ENCODE assay signal across 1 cellular context in genomic region chr19:31338069-31338767, GRCh38.
TF ChIP-seq lines count a peak whose summit lies in the region.

No MANE protein-coding gene starts in this region.

TF ChIP-seq in GM23338, 12 proteins besides CTCF, POLR2A, EP300 and RAD21 (continued from another document):
- TF ChIP-seq ZNF331 (CRISPR knock-in tag; IDR thresholded peaks at IDR 0.05; ENCODE audit: low read depth): no peak
TF ChIP-seq in GM23338: peak in this region for 0.
